Comparison of ENCODE assay signal across 9 cellular contexts in the genomic region with DNA sequence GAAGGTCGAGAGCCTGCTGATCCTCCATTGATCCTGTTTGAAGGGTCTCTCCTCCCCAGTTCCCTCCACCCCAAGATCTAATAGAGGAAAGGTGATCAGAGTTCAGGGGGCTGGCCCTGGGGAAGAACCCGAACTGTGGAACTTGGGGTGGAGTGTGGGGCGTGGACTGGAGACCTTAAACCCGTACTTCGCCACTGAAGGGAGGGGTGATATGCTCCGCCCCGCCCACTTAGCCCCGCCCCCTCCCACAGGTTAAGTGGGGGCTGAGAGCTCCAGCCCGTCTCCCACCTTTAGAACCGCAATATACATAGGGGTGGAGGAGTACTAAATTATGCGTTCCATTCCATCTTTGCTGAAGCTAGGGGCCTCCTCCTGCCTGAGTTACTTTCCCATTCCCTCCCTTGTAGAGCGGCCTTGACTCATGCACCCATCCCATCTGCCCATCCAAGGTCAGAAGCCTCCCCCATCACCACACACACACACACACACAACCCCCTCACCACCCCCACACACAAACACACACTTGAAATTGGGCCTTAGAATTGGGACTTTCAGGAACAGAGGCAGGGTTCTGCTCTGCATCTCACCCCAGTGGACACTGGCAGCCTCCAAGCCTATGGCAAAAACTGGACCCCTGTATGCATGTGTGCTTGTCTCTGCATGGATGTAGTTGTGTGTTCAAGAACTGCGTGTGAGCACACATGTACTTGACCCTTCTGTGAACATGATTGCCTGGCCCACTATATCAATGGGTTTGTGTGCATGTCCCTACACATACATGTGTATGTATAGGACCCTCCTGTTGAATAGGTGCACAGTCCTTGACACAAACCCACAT. TPM values are rescaled to one million over a fixed set of nuclear protein-coding genes. Genes with fewer than 3 reads are reported as not detected.
A peak's percentile ranks its signal among the peaks of the same experiment; 100 is the strongest.
DNase-seq lines count a peak whose midpoint lies in the region; ATAC-seq and TF ChIP-seq lines count a peak whose summit lies in the region.
"Had no signal": no experiment of that assay in that cellular context is flagged by ENCODE, and none has a peak within 500 bp of the region (broad histone marks: within the 10 kb centered on the region; RNA-seq: fewer than 3 reads in every experiment).

No MANE protein-coding gene starts in this region.

- ATAC-seq in GM19397 (IDR thresholded peaks at IDR 0.05; ENCODE audit: unreplicated experiment): no peak

- no peaks in the 10 kb centered on the region for H3K9me3 ChIP-seq in ES-I3 (ENCODE audit: control insufficient read depth, insufficient read depth, low read length)
- H3K9me3 ChIP-seq in effector memory CD4-positive, alpha-beta T cell (ENCODE audit: control insufficient read depth, low read length): no peaks in the 10 kb centered on the region
- no peaks in the 10 kb centered on the region for H3K9me3 ChIP-seq in muscle layer of colon (ENCODE audit: low read length)
- no peaks in the 10 kb centered on the region for H3K9me3 ChIP-seq in vagina

- H3K36me3 ChIP-seq in ES-I3 (ENCODE audit: insufficient read depth, low read length) (no peaks in the 10 kb centered on the region), muscle layer of colon (ENCODE audit: insufficient read depth, low read length) (peaks cover 7% of the 10 kb centered on the region), vagina (peaks cover 0 to 8% of the 10 kb centered on the region in 2 donors)
- peaks cover 6% of the 10 kb centered on the region for H3K36me3 ChIP-seq in effector memory CD4-positive, alpha-beta T cell (ENCODE audit: control insufficient read depth, insufficient read depth, low read length)

- DNase-seq in SW480 (ENCODE audit: low spot score) (peak; percentile 53), vagina (ENCODE audit: extremely low spot score in 2 of 2) (no peak), posterior cingulate gyrus (no peak)
- DNase-seq in effector memory CD4-positive, alpha-beta T cell: peak; percentile 8 to 17 (median 14)
- DNase-seq in activated CD4-positive, CD25-positive, alpha-beta regulatory T cell treated with anti-CD3 and anti-CD28 coated beads, Interleukin-2, amount 50 U/mL, for 72 hours: no peak

- H3K4me1 ChIP-seq in ES-I3 (ENCODE audit: insufficient read depth, low read length): peaks cover 6% of the 10 kb centered on the region
- peaks cover 6% of the 10 kb centered on the region for H3K4me1 ChIP-seq in effector memory CD4-positive, alpha-beta T cell (ENCODE audit: control insufficient read depth, insufficient read depth, low read length, poor library complexity, severe bottlenecking)
- peaks cover 8% of the 10 kb centered on the region for H3K4me1 ChIP-seq in muscle layer of colon (ENCODE audit: insufficient read depth, low read length)
- peaks cover 15% of the 10 kb centered on the region for H3K4me1 ChIP-seq in vagina

- intact Hi-C loops in vagina (cut with DNase I): no loop called here
- intact Hi-C loops in posterior cingulate gyrus (cut with DNase I): no loop called here

- H3K27ac ChIP-seq in effector memory CD4-positive, alpha-beta T cell (ENCODE audit: insufficient read depth, low read length, poor library complexity, severe bottlenecking): no peak overlapping the region
- no peak overlapping the region for H3K27ac ChIP-seq in muscle layer of colon (ENCODE audit: low read depth, low read length)
- H3K27ac ChIP-seq in vagina: no peak overlapping the region
- H3K27ac ChIP-seq: epithelial cell of prostate had no signal

- no peak for TF ChIP-seq CTCF in vagina (IDR thresholded peaks at IDR 0.05)

- no peak for TF ChIP-seq POLR2A in vagina (IDR thresholded peaks at IDR 0.05)

- H3K4me3 ChIP-seq in effector memory CD4-positive, alpha-beta T cell (ENCODE audit: insufficient read depth, low read depth, low read length, poor library complexity, severe bottlenecking): peak overlapping the region; percentile 67
- H3K4me3 ChIP-seq in muscle layer of colon (ENCODE audit: low read depth in 1 of 2, low read length in 2 of 2): peak overlapping the region; percentile 35 to 58
- H3K4me3 ChIP-seq in vagina: peak overlapping the region; percentile 60 to 72

- H3K9ac ChIP-seq in ES-I3 (ENCODE audit: low read depth, low read length): peak overlapping the region; percentile 67; the same call in 1 of the 2 replicates
- H3K9ac ChIP-seq in muscle layer of colon (ENCODE audit: low read length): no peak overlapping the region

- H3K27me3 ChIP-seq in effector memory CD4-positive, alpha-beta T cell (replicated peaks; ENCODE audit: control insufficient read depth, insufficient read depth, low read length, poor library complexity, severe bottlenecking): no peaks in the 10 kb centered on the region
- H3K27me3 ChIP-seq in muscle layer of colon (ENCODE audit: control insufficient read depth in 1 of 2, insufficient read depth in 2 of 2, low read length in 2 of 2): no peaks in the 10 kb centered on the region
- no peaks in the 10 kb centered on the region for H3K27me3 ChIP-seq in vagina

RNA-seq across cellular contexts. Expression of gene SEMA4G, which starts 1.0 kb away (rescaled TPM):
- total RNA-seq in vagina: 6.4 TPM

RNA-seq across cellular contexts. Expression of gene MRPL43, which starts 17.0 kb away (rescaled TPM):
- total RNA-seq in vagina: 85.4 TPM

RNA-seq across cellular contexts. Expression of gene TWNK, which starts 17.0 kb away (rescaled TPM):
- total RNA-seq in vagina: 5.2 TPM

RNA-seq across cellular contexts. Expression of gene LZTS2, which starts 29.3 kb away (rescaled TPM):
- total RNA-seq in vagina: 99.4 TPM

RNA-seq across cellular contexts. Expression of gene SLF2, which starts 57.5 kb away (rescaled TPM):
- total RNA-seq in vagina: 26.8 TPM

Comparison
In these comparisons a context has a peak if more than half of its experiments do, and no peak if none do; other contexts are left out.
1. DNase-seq: peak in SW480 (single experiment) and effector memory CD4-positive, alpha-beta T cell (3 of 3); none in vagina (0 of 2), posterior cingulate gyrus (0 of 10) and activated CD4-positive, CD25-positive, alpha-beta regulatory T cell treated with anti-CD3 and anti-CD28 coated beads, Interleukin-2, amount 50 U/mL, for 72 hours (single experiment).
2. Peak in every context shown above with its lines, with median percentiles within 50 percentile points of each other: H3K4me3 ChIP-seq.